In genomic region chr18:2602844-2603243, GRCh38 we compare ENCODE assay signal across 1 cellular context.
TF ChIP-seq lines count a peak whose summit lies in the region.

No MANE protein-coding gene starts in this region.

TF ChIP-seq in GM12878, 131 proteins besides CTCF, POLR2A, EP300 and RAD21:
- TF ChIP-seq ESRRA (IDR thresholded peaks at IDR 0.05; ENCODE audit: low read length) (no peak), ZNF24 (IDR thresholded peaks at IDR 0.05) (no peak)
